In the genomic region with DNA sequence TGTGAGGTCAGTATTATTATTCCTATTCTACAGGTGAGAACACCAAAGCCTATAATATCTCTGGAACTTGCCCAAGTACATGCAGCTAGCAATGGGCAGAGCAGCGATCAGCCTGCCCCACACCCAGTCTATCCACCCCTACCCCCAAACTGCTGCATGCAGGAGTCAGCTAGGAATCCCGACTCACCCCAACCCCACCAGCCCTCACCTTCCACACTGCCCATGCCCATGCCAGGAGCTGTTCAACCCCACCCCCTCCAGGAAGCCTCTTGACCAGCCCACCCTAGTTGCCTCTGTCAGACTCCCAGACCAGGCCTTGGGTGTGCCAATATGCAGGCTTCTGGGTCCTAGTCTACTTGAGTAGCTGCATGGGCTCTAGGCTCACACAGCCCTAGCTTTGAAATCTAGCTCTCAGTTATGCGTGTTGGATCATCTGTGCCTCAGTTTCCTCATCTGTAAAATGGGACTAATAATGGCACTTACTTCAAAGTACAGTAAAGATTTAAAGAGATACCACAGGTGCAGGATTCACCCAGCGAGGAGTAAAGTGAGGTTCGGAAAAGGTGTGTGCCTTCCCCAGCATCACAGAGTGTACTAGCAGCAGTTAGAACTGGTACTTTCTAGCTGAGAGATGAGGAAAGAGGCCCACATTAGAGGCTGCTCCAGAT, we compare ENCODE assay signal across 13 cellular contexts.
"Had no signal": no experiment of that assay in that cellular context is flagged by ENCODE, and none has a peak within 500 bp of the region (broad histone marks: within the 10 kb centered on the region; RNA-seq: fewer than 3 reads in every experiment).

No MANE protein-coding gene starts in this region.

- H3K4me1 Mint-ChIP-seq: naive B cell had no signal

- H3K27ac ChIP-seq: lower lobe of right lung, SK-N-MC had no signal

- H3K36me3 ChIP-seq: lower lobe of right lung had no signal

- ATAC-seq: activated T-cell treated with anti-CD3 and anti-CD28 coated beads, Interleukin-2, amount 50 U/mL, for 72 hours; right cardiac atrium; stimulated activated naive CD8-positive, alpha-beta T cell treated with anti-CD3 and anti-CD28 coated beads, Interleukin-15, Interleukin-2, amounts not matched to agents 100 U/mL and 50 U/mL, for 24 hours had no signal

- H3K4me1 ChIP-seq: lower lobe of right lung had no signal

- H3K27ac Mint-ChIP-seq: activated T-cell treated with anti-CD3 and anti-CD28 coated beads, Interleukin-2, amount 50 U/mL, for 72 hours; endodermal cell; T-helper 1 cell treated with Interleukin-12 subunit alpha and Interleukin-12 subunit beta and Interleukin-4 antibody, amounts not matched to agents 30 μg/mL and 1 μg/mL, for 36 hours had no signal

- DNase-seq: activated CD4-positive, alpha-beta T cell treated with anti-CD3 and anti-CD28 coated beads, Interleukin-2, amount 50 U/mL, for 4 hours; activated CD4-positive, CD25-positive, alpha-beta regulatory T cell; activated naive CD4-positive, alpha-beta T cell; activated T-cell treated with anti-CD3 and anti-CD28 coated beads, Interleukin-2, amount 50 U/mL, for 72 hours; erythroblast; naive B cell; right cardiac atrium; stimulated activated CD4-positive, alpha-beta T cell treated with anti-CD3 and anti-CD28 coated beads, Interleukin-2, amount 100 ng/mL, for 48 hours; stimulated activated naive CD8-positive, alpha-beta T cell treated with anti-CD3 and anti-CD28 coated beads, Interleukin-15, Interleukin-2, amounts not matched to agents 100 U/mL and 50 U/mL, for 24 hours had no signal

- H3K4me3 Mint-ChIP-seq: activated T-cell treated with anti-CD3 and anti-CD28 coated beads, Interleukin-2, amount 50 U/mL, for 72 hours; endodermal cell; T-helper 1 cell treated with Interleukin-12 subunit alpha and Interleukin-12 subunit beta and Interleukin-4 antibody, amounts not matched to agents 30 μg/mL and 1 μg/mL, for 36 hours had no signal

- H3K4me3 ChIP-seq: lower lobe of right lung, SK-N-MC had no signal
